In the genomic region with DNA sequence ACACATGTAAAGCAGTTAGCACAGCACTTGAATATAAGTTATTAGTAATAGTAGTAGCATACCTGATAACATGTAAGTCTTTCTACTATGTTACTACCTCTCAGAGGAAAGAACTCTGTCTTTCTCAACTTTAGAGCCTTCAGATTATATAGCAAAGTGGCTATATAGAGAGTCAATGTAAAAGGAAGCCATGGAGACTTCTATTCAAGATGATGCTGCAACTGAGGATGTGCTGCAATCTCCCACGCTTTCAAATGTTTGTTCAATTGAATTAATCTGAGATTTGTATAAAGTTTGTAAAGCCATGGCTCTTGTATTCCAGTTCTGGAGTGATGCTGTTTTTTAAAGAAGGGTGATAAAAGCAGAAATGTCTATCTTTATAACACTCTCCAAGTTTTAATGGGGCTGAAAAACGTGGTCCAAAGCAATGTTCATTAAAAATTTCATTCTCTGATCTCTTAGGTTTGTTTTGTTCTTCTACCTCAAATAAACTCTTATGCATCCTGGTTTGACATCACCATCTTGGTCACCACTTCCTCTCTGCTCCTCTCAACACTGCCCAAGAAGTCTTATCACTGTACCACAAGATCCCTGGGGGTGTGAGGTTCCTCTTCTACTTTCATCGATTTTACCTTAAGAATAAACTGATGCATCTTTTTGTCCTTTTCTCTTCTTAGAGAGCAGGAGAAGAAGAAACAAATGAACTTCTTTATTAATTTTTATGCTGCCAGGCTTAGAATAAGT, we compare ENCODE assay signal across 11 cellular contexts. TPM values are rescaled to one million over a fixed set of nuclear protein-coding genes. Genes with fewer than 3 reads are reported as not detected.
DNase-seq lines count a peak whose midpoint lies in the region; ATAC-seq and TF ChIP-seq lines count a peak whose summit lies in the region.
"Had no signal": no experiment of that assay in that cellular context is flagged by ENCODE, and none has a peak within 500 bp of the region (broad histone marks: within the 10 kb centered on the region; RNA-seq: fewer than 3 reads in every experiment).

No MANE protein-coding gene starts in this region.

- no peaks in the 10 kb centered on the region for H3K27me3 ChIP-seq in dorsolateral prefrontal cortex

- H3K9me3 Mint-ChIP-seq in immature natural killer cell, result peaks cover 0 to 3% (median 0%) of the 10 kb centered on the region in 6 donors

- DNase-seq in KG1 (lab: John Stamatoyannopoulos, UW) (peak; percentile 21), immature natural killer cell (peak in 1 of 3 donors; percentile 17), dorsolateral prefrontal cortex (no peak), NCI-H1092 (lab: John Stamatoyannopoulos, UW) (no peak), coronary artery (ENCODE audit: low spot score) (no peak), HK-2 (ENCODE audit: unreplicated experiment) (no peak)
- DNase-seq: activated T-cell treated with anti-CD3 and anti-CD28 coated beads, Interleukin-2, amount 50 U/mL, for 4 hours; SHP77 had no signal

- H3K4me3 ChIP-seq in dorsolateral prefrontal cortex, result no peak overlapping the region
- H3K4me3 ChIP-seq in coronary artery, result no peak overlapping the region

- H3K36me3 Mint-ChIP-seq in immature natural killer cell, result no peaks in the 10 kb centered on the region

- intact Hi-C loops in dorsolateral prefrontal cortex (cut with DNase I), result no loop called here

- ATAC-seq in GM18867 (IDR thresholded peaks at IDR 0.05; ENCODE audit: unreplicated experiment) (peak; percentile 82), GM21619 (IDR thresholded peaks at IDR 0.05; ENCODE audit: unreplicated experiment) (peak; percentile 82)

- peak overlapping the region in 2 of 5 donors; percentile 15 to 36 for H3K4me3 Mint-ChIP-seq in immature natural killer cell
- H3K4me3 Mint-ChIP-seq: activated T-cell treated with anti-CD3 and anti-CD28 coated beads, Interleukin-2, amount 50 U/mL, for 4 hours had no signal

- peaks cover 10 to 15% of the 10 kb centered on the region in 2 donors for H3K4me1 Mint-ChIP-seq in immature natural killer cell

- peak overlapping the region in 4 of 6 donors; percentile 3 to 81 (median 58) for H3K27ac Mint-ChIP-seq in immature natural killer cell

- no peak overlapping the region for H3K27ac ChIP-seq in dorsolateral prefrontal cortex
- no peak overlapping the region for H3K27ac ChIP-seq in coronary artery
- H3K27ac ChIP-seq: parathyroid adenoma had no signal

- TF ChIP-seq CTCF in dorsolateral prefrontal cortex (IDR thresholded peaks at IDR 0.05 in 54 of 56, conservative IDR thresholded peaks at IDR 0.05 in 2 of 56; ENCODE audit: low read depth in 1 of 56, partially characterized antibody in 56 of 56) (no peak), coronary artery (IDR thresholded peaks at IDR 0.05) (no peak)

- H3K27me3 Mint-ChIP-seq in immature natural killer cell (ENCODE audit: low read depth in 3 of 3), result peaks cover 0 to 3% (median 2%) of the 10 kb centered on the region in 3 donors

RNA-seq across cellular contexts. Expression of a gene that starts 40.6 kb away (rescaled TPM):
- polyA plus RNA-seq in immature natural killer cell, result under 1 TPM in 2 of 3 donors, not detected in 1; 0.14 to 0.50 TPM
- 1 to 10 TPM in 61 of 120 experiments, under 1 TPM in 38, not detected in 21; 0.34 to 4.4 (median 1.1) TPM for total RNA-seq in dorsolateral prefrontal cortex
